ENCODE assay signal across 20 cellular contexts in genomic region chr5:324736-325612, GRCh38. TPM values are rescaled to one million over a fixed set of nuclear protein-coding genes. Genes with fewer than 3 reads are reported as not detected.
"Had no signal": no experiment of that assay in that cellular context is flagged by ENCODE, and none has a peak within 500 bp of the region (broad histone marks: within the 10 kb centered on the region; RNA-seq: fewer than 3 reads in every experiment).

No MANE protein-coding gene starts in this region.

- H3K36me3 ChIP-seq: ascending aorta, breast epithelium, gastroesophageal sphincter, heart right ventricle, neutrophil, transverse colon had no signal

- H3K27ac Mint-ChIP-seq: activated naive CD4-positive, alpha-beta T cell treated with anti-CD3 and anti-CD28 coated beads, Interleukin-2, amount 10 ng/mL, durations not matched to agents 7 days and 5 days; activated T-helper 2 cell treated with anti-CD3 and anti-CD28 coated beads, Interferon-gamma antibody, Interleukin-2, Interleukin-4, amounts not matched to agents 10 μg/mL and 5 μg/mL and 100 μg/mL, durations not matched to agents 14 hours and 24 hours and 36 hours had no signal

- H3K4me3 Mint-ChIP-seq: activated naive CD4-positive, alpha-beta T cell treated with anti-CD3 and anti-CD28 coated beads, Interleukin-2, amount 10 ng/mL, durations not matched to agents 7 days and 5 days had no signal

- ATAC-seq: activated CD4-positive, CD25-positive, alpha-beta regulatory T cell treated with anti-CD3 and anti-CD28 coated beads, Interleukin-2, amount 50 U/mL, for 24 hours; gastroesophageal sphincter; heart right ventricle; mucosa of descending colon; naive thymus-derived CD8-positive, alpha-beta T cell had no signal

- H3K9me3 Mint-ChIP-seq: activated naive CD4-positive, alpha-beta T cell treated with anti-CD3 and anti-CD28 coated beads, Interleukin-2, amount 10 ng/mL, durations not matched to agents 7 days and 5 days; activated T-helper 2 cell treated with anti-CD3 and anti-CD28 coated beads, Interferon-gamma antibody, Interleukin-2, Interleukin-4, amounts not matched to agents 10 μg/mL and 5 μg/mL and 100 μg/mL, durations not matched to agents 14 hours and 24 hours and 36 hours; naive thymus-derived CD8-positive, alpha-beta T cell had no signal

- H3K4me3 ChIP-seq: ascending aorta, breast epithelium, gastroesophageal sphincter, heart right ventricle, mucosa of descending colon, transverse colon had no signal

- DNase-seq: activated CD4-positive, alpha-beta T cell treated with anti-CD3 and anti-CD28 coated beads, Interleukin-2, amount 50 U/mL, for 4 hours; activated naive CD4-positive, alpha-beta T cell treated with anti-CD3 and anti-CD28 coated beads, Interleukin-2, amount 10 ng/mL, durations not matched to agents 7 days and 5 days; activated T-cell treated with anti-CD3 and anti-CD28 coated beads, Interleukin-2, amount 50 U/mL, for 1 hour; cerebellar nuclear complex; dermis blood vessel endothelial cell; heart right ventricle; mucosa of descending colon; naive thymus-derived CD8-positive, alpha-beta T cell; retina; stimulated activated CD4-positive, alpha-beta T cell treated with anti-CD3 and anti-CD28 coated beads, Interleukin-4, amount 100 ng/mL, for 1 hour; stimulated activated naive CD4-positive, alpha-beta T cell treated with Interleukin-2 at 50 U/mL for 16 hours; substantia nigra; T-helper 9 cell; transverse colon had no signal

- H3K27ac ChIP-seq: ascending aorta, breast epithelium, gastroesophageal sphincter, heart right ventricle, neutrophil, transverse colon had no signal

- H3K9me3 ChIP-seq: ascending aorta, breast epithelium, gastroesophageal sphincter, heart right ventricle, mucosa of descending colon, neutrophil, transverse colon had no signal

RNA-seq across cellular contexts. Expression of gene AHRR, which starts 3.5 kb away (rescaled TPM):
- total RNA-seq: ascending aorta had no signal
